Comparison of ENCODE assay signal across 41 cellular contexts in genomic region chr20:6835609-6836008, GRCh38.
"Had no signal": no experiment of that assay in that cellular context is flagged by ENCODE, and none has a peak within 500 bp of the region (broad histone marks: within the 10 kb centered on the region; RNA-seq: fewer than 3 reads in every experiment).

No MANE protein-coding gene starts in this region.

- H3K4me3 Mint-ChIP-seq: activated naive CD4-positive, alpha-beta T cell treated with anti-CD3 and anti-CD28 coated beads for 36 hours; activated naive CD4-positive, alpha-beta T cell treated with anti-CD3 and anti-CD28 coated beads, Interleukin-2, amount 10 ng/mL, durations not matched to agents 7 days and 5 days; activated naive CD4-positive, alpha-beta T cell treated with anti-CD3 and anti-CD28 coated beads, Interleukin-2, amount 50 U/mL, for 24 hours; activated naive CD8-positive, alpha-beta T cell; activated naive CD8-positive, alpha-beta T cell treated with anti-CD3 and anti-CD28 coated beads for 36 hours; activated naive CD8-positive, alpha-beta T cell treated with anti-CD3 and anti-CD28 coated beads, Interleukin-2, amount 10 ng/mL, durations not matched to agents 7 days and 5 days; activated naive CD8-positive, alpha-beta T cell treated with anti-CD3 and anti-CD28 coated beads, Interleukin-2, amount 50 U/mL, for 24 hours; activated T-cell treated with anti-CD3 and anti-CD28 coated beads, Interleukin-2, amount 50 U/mL, for 24 hours; activated T-cell treated with anti-CD3 and anti-CD28 coated beads, Interleukin-2, amount 50 U/mL, for 4 hours; activated T-cell treated with anti-CD3 and anti-CD28 coated beads, Interleukin-2, amount 50 U/mL, for 72 hours; activated T-helper 1 cell treated with anti-CD3 and anti-CD28 coated beads, Interleukin-12 subunit alpha, Interleukin-12 subunit beta, Interleukin-2, Interleukin-4 antibody, amounts not matched to agents 30 ng/mL and 10 ng/mL and 1 ng/mL, durations not matched to agents 14 hours and 24 hours and 36 hours; activated T-helper 17 cell treated with anti-CD3 and anti-CD28 coated beads, Interleukin-2, amount 50 U/mL, for 72 hours; brain; central memory CD8-positive, alpha-beta T cell had no signal

- FAIRE-seq: astrocyte, bronchial epithelial cell had no signal

- H3K4me1 Mint-ChIP-seq: activated naive CD4-positive, alpha-beta T cell treated with anti-CD3 and anti-CD28 coated beads, Interleukin-2, amount 10 ng/mL, durations not matched to agents 7 days and 5 days; activated naive CD4-positive, alpha-beta T cell treated with anti-CD3 and anti-CD28 coated beads, Interleukin-2, amount 50 U/mL, for 24 hours; activated naive CD8-positive, alpha-beta T cell treated with anti-CD3 and anti-CD28 coated beads for 36 hours; activated naive CD8-positive, alpha-beta T cell treated with anti-CD3 and anti-CD28 coated beads, Interleukin-2, amount 10 ng/mL, durations not matched to agents 7 days and 5 days; activated naive CD8-positive, alpha-beta T cell treated with anti-CD3 and anti-CD28 coated beads, Interleukin-2, amount 50 U/mL, for 24 hours; activated T-helper 17 cell treated with anti-CD3 and anti-CD28 coated beads, Interleukin-2, amount 50 U/mL, for 72 hours; brain; central memory CD8-positive, alpha-beta T cell had no signal

- H3K27ac Mint-ChIP-seq: activated naive CD4-positive, alpha-beta T cell treated with anti-CD3 and anti-CD28 coated beads for 36 hours; activated naive CD4-positive, alpha-beta T cell treated with anti-CD3 and anti-CD28 coated beads, Interleukin-2, amount 10 ng/mL, durations not matched to agents 7 days and 5 days; activated naive CD4-positive, alpha-beta T cell treated with anti-CD3 and anti-CD28 coated beads, Interleukin-2, amount 50 U/mL, for 24 hours; activated naive CD4-positive, alpha-beta T cell treated with anti-CD3 and anti-CD28 coated beads, Interleukin-2, amount 50 U/mL, for 72 hours; activated naive CD8-positive, alpha-beta T cell; activated naive CD8-positive, alpha-beta T cell treated with anti-CD3 and anti-CD28 coated beads for 36 hours; activated naive CD8-positive, alpha-beta T cell treated with anti-CD3 and anti-CD28 coated beads, Interleukin-2, amount 10 ng/mL, durations not matched to agents 7 days and 5 days; activated naive CD8-positive, alpha-beta T cell treated with anti-CD3 and anti-CD28 coated beads, Interleukin-2, amount 50 U/mL, for 24 hours; activated T-cell treated with anti-CD3 and anti-CD28 coated beads, Interleukin-2, amount 50 U/mL, for 24 hours; activated T-cell treated with anti-CD3 and anti-CD28 coated beads, Interleukin-2, amount 50 U/mL, for 72 hours; activated T-helper 1 cell treated with anti-CD3 and anti-CD28 coated beads, Interleukin-12 subunit alpha, Interleukin-12 subunit beta, Interleukin-2, Interleukin-4 antibody, amounts not matched to agents 30 ng/mL and 10 ng/mL and 1 ng/mL, durations not matched to agents 14 hours and 24 hours and 36 hours; activated T-helper 17 cell treated with anti-CD3 and anti-CD28 coated beads, Interleukin-2, amount 50 U/mL, for 72 hours; activated T-helper 2 cell treated with anti-CD3 and anti-CD28 coated beads, Interferon-gamma antibody, Interleukin-2, Interleukin-4, amounts not matched to agents 10 μg/mL and 5 μg/mL and 100 μg/mL, durations not matched to agents 14 hours and 24 hours and 36 hours; brain had no signal

- H3K27me3 Mint-ChIP-seq: activated naive CD4-positive, alpha-beta T cell treated with anti-CD3 and anti-CD28 coated beads, Interleukin-2, amount 10 ng/mL, durations not matched to agents 7 days and 5 days; activated naive CD4-positive, alpha-beta T cell treated with anti-CD3 and anti-CD28 coated beads, Interleukin-2, amount 50 U/mL, for 24 hours; activated naive CD8-positive, alpha-beta T cell; activated naive CD8-positive, alpha-beta T cell treated with anti-CD3 and anti-CD28 coated beads for 36 hours; activated naive CD8-positive, alpha-beta T cell treated with anti-CD3 and anti-CD28 coated beads, Interleukin-2, amount 10 ng/mL, durations not matched to agents 7 days and 5 days; activated naive CD8-positive, alpha-beta T cell treated with anti-CD3 and anti-CD28 coated beads, Interleukin-2, amount 50 U/mL, for 24 hours; activated T-helper 17 cell treated with anti-CD3 and anti-CD28 coated beads, Interleukin-2, amount 50 U/mL, for 72 hours; central memory CD8-positive, alpha-beta T cell had no signal

- H3K36me3 Mint-ChIP-seq: activated naive CD4-positive, alpha-beta T cell treated with anti-CD3 and anti-CD28 coated beads, Interleukin-2, amount 10 ng/mL, durations not matched to agents 7 days and 5 days; activated naive CD4-positive, alpha-beta T cell treated with anti-CD3 and anti-CD28 coated beads, Interleukin-2, amount 50 U/mL, for 24 hours; activated naive CD4-positive, alpha-beta T cell treated with anti-CD3 and anti-CD28 coated beads, Interleukin-2, amount 50 U/mL, for 72 hours; activated naive CD8-positive, alpha-beta T cell; activated naive CD8-positive, alpha-beta T cell treated with anti-CD3 and anti-CD28 coated beads for 36 hours; activated naive CD8-positive, alpha-beta T cell treated with anti-CD3 and anti-CD28 coated beads, Interleukin-2, amount 10 ng/mL, durations not matched to agents 7 days and 5 days; brain had no signal

- H3K9me3 Mint-ChIP-seq: activated naive CD4-positive, alpha-beta T cell treated with anti-CD3 and anti-CD28 coated beads for 36 hours; activated naive CD4-positive, alpha-beta T cell treated with anti-CD3 and anti-CD28 coated beads, Interleukin-2, amount 10 ng/mL, durations not matched to agents 7 days and 5 days; activated naive CD4-positive, alpha-beta T cell treated with anti-CD3 and anti-CD28 coated beads, Interleukin-2, amount 50 U/mL, for 24 hours; activated naive CD8-positive, alpha-beta T cell treated with anti-CD3 and anti-CD28 coated beads for 36 hours; activated naive CD8-positive, alpha-beta T cell treated with anti-CD3 and anti-CD28 coated beads, Interleukin-2, amount 50 U/mL, for 24 hours; activated T-cell treated with anti-CD3 and anti-CD28 coated beads, Interleukin-2, amount 50 U/mL, for 24 hours; activated T-cell treated with anti-CD3 and anti-CD28 coated beads, Interleukin-2, amount 50 U/mL, for 4 hours; activated T-cell treated with anti-CD3 and anti-CD28 coated beads, Interleukin-2, amount 50 U/mL, for 72 hours; activated T-helper 17 cell treated with anti-CD3 and anti-CD28 coated beads, Interleukin-2, amount 50 U/mL, for 72 hours; activated T-helper 2 cell treated with anti-CD3 and anti-CD28 coated beads, Interferon-gamma antibody, Interleukin-2, Interleukin-4, amounts not matched to agents 10 μg/mL and 5 μg/mL and 100 μg/mL, durations not matched to agents 14 hours and 24 hours and 36 hours; brain had no signal

- H3K27ac ChIP-seq: adrenal gland, ascending aorta, body of pancreas, brain microvascular endothelial cell, breast epithelium, cardiac muscle cell had no signal

- H3K4me3 ChIP-seq: adrenal gland, ascending aorta, body of pancreas, breast epithelium, cardiac muscle cell had no signal

- H3K36me3 ChIP-seq: adrenal gland, ascending aorta, brain microvascular endothelial cell, breast epithelium, cardiac muscle cell had no signal

- DNase-seq: activated effector memory CD4-positive, alpha-beta T cell treated with anti-CD3 and anti-CD28 coated beads, Interleukin-2, amount 50 U/mL, for 16 hours; activated effector memory CD4-positive, alpha-beta T cell treated with Interleukin-2 at 50 U/mL for 16 hours; activated gamma-delta T cell; activated gamma-delta T cell treated with Interleukin-2 at 50 U/mL for 16 hours; activated naive CD4-positive, alpha-beta T cell; activated naive CD4-positive, alpha-beta T cell treated with anti-CD3 and anti-CD28 coated beads for 36 hours; activated naive CD4-positive, alpha-beta T cell treated with anti-CD3 and anti-CD28 coated beads, Interleukin-2, amount 10 ng/mL, durations not matched to agents 7 days and 5 days; activated naive CD4-positive, alpha-beta T cell treated with anti-CD3 and anti-CD28 coated beads, Interleukin-2, amount 50 U/mL, for 16 hours; activated naive CD4-positive, alpha-beta T cell treated with Interleukin-2 at 50 U/mL for 16 hours; activated naive CD8-positive, alpha-beta T cell treated with anti-CD3 and anti-CD28 coated beads for 36 hours; activated naive CD8-positive, alpha-beta T cell treated with anti-CD3 and anti-CD28 coated beads, Interleukin-2, amount 10 ng/mL, durations not matched to agents 7 days and 5 days; activated naive CD8-positive, alpha-beta T cell treated with anti-CD3 and anti-CD28 coated beads, Interleukin-2, amount 50 U/mL, for 24 hours; activated T-cell treated with anti-CD3 and anti-CD28 coated beads for 4 hours; activated T-cell treated with anti-CD3 and anti-CD28 coated beads, Interleukin-2, amount 50 U/mL, for 1 hour; activated T-cell treated with anti-CD3 and anti-CD28 coated beads, Interleukin-2, amount 50 U/mL, for 24 hours; activated T-cell treated with anti-CD3 and anti-CD28 coated beads, Interleukin-2, amount 50 U/mL, for 4 hours; activated T-cell treated with anti-CD3 and anti-CD28 coated beads, Interleukin-2, amount 50 U/mL, for 48 hours; activated T-cell treated with anti-CD3 and anti-CD28 coated beads, Interleukin-2, amount 50 U/mL, for 72 hours; adrenal gland; amniotic stem cell; amygdala; anterior cingulate cortex; aorta; body of pancreas; brain microvascular endothelial cell; caudate nucleus; central memory CD4-positive, alpha-beta T cell; cerebellar nuclear complex had no signal

- H3K4me1 ChIP-seq: adrenal gland, ascending aorta, body of pancreas, breast epithelium had no signal

- H3K27me3 ChIP-seq: ascending aorta, body of pancreas, brain microvascular endothelial cell, breast epithelium, cardiac muscle cell had no signal

- ATAC-seq: activated naive CD4-positive, alpha-beta T cell treated with anti-CD3 and anti-CD28 coated beads, Interleukin-2, amount 50 U/mL, for 72 hours; activated naive CD8-positive, alpha-beta T cell treated with anti-CD3 and anti-CD28 coated beads, Interleukin-2, amount 50 U/mL, for 24 hours; activated T-cell treated with anti-CD3 and anti-CD28 coated beads, Interleukin-2, amount 50 U/mL, for 4 hours; activated T-cell treated with anti-CD3 and anti-CD28 coated beads, Interleukin-2, amount 50 U/mL, for 72 hours; activated T-helper 17 cell treated with anti-CD3 and anti-CD28 coated beads, Interleukin-2, amount 50 U/mL, for 72 hours; body of pancreas had no signal

- H3K9me3 ChIP-seq: adrenal gland, ascending aorta, body of pancreas, breast epithelium had no signal
